ENCODE assay signal across 1 cellular context in genomic region chr22:29769723-29770321, GRCh38.
TF ChIP-seq lines count a peak whose summit lies in the region.

No MANE protein-coding gene starts in this region.

TF ChIP-seq in HepG2, 621 proteins besides CTCF, POLR2A, EP300 and RAD21 (continues in another document):
- TF ChIP-seq ELF1 (CRISPR knock-in tag; IDR thresholded peaks at IDR 0.05) (no peak), ZNF33B (CRISPR knock-in tag; IDR thresholded peaks at IDR 0.05) (no peak), ESRRA (CRISPR knock-in tag; IDR thresholded peaks at IDR 0.05; ENCODE audit: low read depth) (peak; percentile 47; the same call in 1 of the 2 replicates), ZNF326 (CRISPR knock-in tag; IDR thresholded peaks at IDR 0.05; ENCODE audit: borderline replicate concordance) (no peak), MTA1 (CRISPR knock-in tag; IDR thresholded peaks at IDR 0.05; ENCODE audit: borderline replicate concordance) (no peak), MTA3 (CRISPR knock-in tag; IDR thresholded peaks at IDR 0.05) (no peak), MAFK (conservative IDR thresholded peaks at IDR 0.05 in 1 of 2, IDR thresholded peaks at IDR 0.05 in 1 of 2; ENCODE audit: low read length in 2 of 2) (0 out of 4 replicates have a peak, but pooled peaks of 1 of the 2 experiments have one; percentile 19), NFYC (CRISPR knock-in tag; IDR thresholded peaks at IDR 0.05) (peak; percentile 41; the same call in 1 of the 2 replicates), ZNF709 (CRISPR knock-in tag; IDR thresholded peaks at IDR 0.05) (no peak), ZNF558 (CRISPR knock-in tag; IDR thresholded peaks at IDR 0.05; ENCODE audit: borderline replicate concordance) (0 out of 2 replicates have a peak, but pooled peaks have one; percentile 49), YEATS4 (CRISPR knock-in tag; IDR thresholded peaks at IDR 0.05; ENCODE audit: borderline replicate concordance) (no peak), POLR2AphosphoS5 (IDR thresholded peaks at IDR 0.05; ENCODE audit: low read depth, low read length) (no peak; the same call in 1 of the 2 replicates), NR2F1 (CRISPR knock-in tag; IDR thresholded peaks at IDR 0.05) (no peak), KDM5B (CRISPR knock-in tag; IDR thresholded peaks at IDR 0.05; ENCODE audit: borderline replicate concordance) (no peak), ETV5 (CRISPR knock-in tag; IDR thresholded peaks at IDR 0.05; ENCODE audit: borderline replicate concordance) (peak; percentile 67; the same call in 1 of the 2 replicates), NFKBIZ (CRISPR knock-in tag; IDR thresholded peaks at IDR 0.05) (no peak), GATAD1 (CRISPR knock-in tag; IDR thresholded peaks at IDR 0.05) (0 out of 2 replicates have a peak, but pooled peaks have one; percentile 22), SNRNP70 (IDR thresholded peaks at IDR 0.05; ENCODE audit: low read depth, low read length) (no peak), ZNF775 (CRISPR knock-in tag; IDR thresholded peaks at IDR 0.05; ENCODE audit: borderline replicate concordance) (no peak), KLF9 (CRISPR knock-in tag; IDR thresholded peaks at IDR 0.05; ENCODE audit: low read depth) (no peak), TARDBP (CRISPR knock-in tag; IDR thresholded peaks at IDR 0.05) (no peak), THAP11 (CRISPR knock-in tag; IDR thresholded peaks at IDR 0.05) (peak; percentile 79), HNF4G (IDR thresholded peaks at IDR 0.05; ENCODE audit: borderline replicate concordance, low read depth, low read length) (peak; percentile 22; the same call in 1 of the 2 replicates), HNF4G (CRISPR knock-in tag; IDR thresholded peaks at IDR 0.05; ENCODE audit: borderline replicate concordance, low read depth) (no peak), MYNN (CRISPR knock-in tag; IDR thresholded peaks at IDR 0.05; ENCODE audit: low read depth) (no peak), ATF5 (CRISPR knock-in tag; IDR thresholded peaks at IDR 0.05; ENCODE audit: low read depth) (no peak), MTF1 (CRISPR knock-in tag; IDR thresholded peaks at IDR 0.05) (no peak), IRX3 (CRISPR knock-in tag; IDR thresholded peaks at IDR 0.05; ENCODE audit: borderline replicate concordance, low read depth) (no peak), MEF2D (CRISPR knock-in tag; IDR thresholded peaks at IDR 0.05) (peak; percentile 73; the same call in 1 of the 2 replicates), ZNF281 (CRISPR knock-in tag; IDR thresholded peaks at IDR 0.05; ENCODE audit: borderline replicate concordance) (no peak; the same call in 1 of the 2 replicates), SUZ12 (IDR thresholded peaks at IDR 0.05; ENCODE audit: low read depth, low read length) (no peak), ZNF101 (CRISPR knock-in tag; IDR thresholded peaks at IDR 0.05; ENCODE audit: borderline replicate concordance, low read depth) (no peak), BHLHE40 (IDR thresholded peaks at IDR 0.05; ENCODE audit: low read length) (no peak), ZNF773 (CRISPR knock-in tag; IDR thresholded peaks at IDR 0.05; ENCODE audit: borderline replicate concordance) (no peak), ZNF543 (CRISPR knock-in tag; IDR thresholded peaks at IDR 0.05) (no peak; the same call in 1 of the 2 replicates), SMARCE1 (IDR thresholded peaks at IDR 0.05; ENCODE audit: borderline replicate concordance) (no peak), ZNF136 (CRISPR knock-in tag; IDR thresholded peaks at IDR 0.05; ENCODE audit: low read depth) (peak; percentile 100), ZMYM2 (CRISPR knock-in tag; IDR thresholded peaks at IDR 0.05) (no peak), ZBTB10 (CRISPR knock-in tag; IDR thresholded peaks at IDR 0.05; ENCODE audit: borderline replicate concordance) (no peak), REL (CRISPR knock-in tag; conservative IDR thresholded peaks at IDR 0.05) (no peak), FOSL2 (CRISPR knock-in tag; IDR thresholded peaks at IDR 0.05) (peak; percentile 56; the same call in 1 of the 2 replicates), ZNF510 (CRISPR knock-in tag; IDR thresholded peaks at IDR 0.05; ENCODE audit: low read depth) (no peak), ZNF431 (CRISPR knock-in tag; IDR thresholded peaks at IDR 0.05; ENCODE audit: borderline replicate concordance, low read depth) (no peak), KLF15 (CRISPR knock-in tag; IDR thresholded peaks at IDR 0.05; ENCODE audit: borderline replicate concordance) (no peak), ZNF331 (CRISPR knock-in tag; IDR thresholded peaks at IDR 0.05) (peak; percentile 65), BRCA1 (CRISPR knock-in tag; IDR thresholded peaks at IDR 0.05) (no peak), MAFF (IDR thresholded peaks at IDR 0.05; ENCODE audit: low read depth, low read length) (peak; percentile 56), CEBPG (CRISPR knock-in tag; IDR thresholded peaks at IDR 0.05) (peak; percentile 47), ZNF766 (CRISPR knock-in tag; IDR thresholded peaks at IDR 0.05; ENCODE audit: borderline replicate concordance) (no peak)
- TF ChIP-seq, protein P1, sequence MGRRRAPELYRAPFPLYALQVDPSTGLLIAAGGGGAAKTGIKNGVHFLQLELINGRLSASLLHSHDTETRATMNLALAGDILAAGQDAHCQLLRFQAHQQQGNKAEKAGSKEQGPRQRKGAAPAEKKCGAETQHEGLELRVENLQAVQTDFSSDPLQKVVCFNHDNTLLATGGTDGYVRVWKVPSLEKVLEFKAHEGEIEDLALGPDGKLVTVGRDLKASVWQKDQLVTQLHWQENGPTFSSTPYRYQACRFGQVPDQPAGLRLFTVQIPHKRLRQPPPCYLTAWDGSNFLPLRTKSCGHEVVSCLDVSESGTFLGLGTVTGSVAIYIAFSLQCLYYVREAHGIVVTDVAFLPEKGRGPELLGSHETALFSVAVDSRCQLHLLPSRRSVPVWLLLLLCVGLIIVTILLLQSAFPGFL (CRISPR knock-in tag; IDR thresholded peaks at IDR 0.05) = no peak
- TF ChIP-seq, protein P2, sequence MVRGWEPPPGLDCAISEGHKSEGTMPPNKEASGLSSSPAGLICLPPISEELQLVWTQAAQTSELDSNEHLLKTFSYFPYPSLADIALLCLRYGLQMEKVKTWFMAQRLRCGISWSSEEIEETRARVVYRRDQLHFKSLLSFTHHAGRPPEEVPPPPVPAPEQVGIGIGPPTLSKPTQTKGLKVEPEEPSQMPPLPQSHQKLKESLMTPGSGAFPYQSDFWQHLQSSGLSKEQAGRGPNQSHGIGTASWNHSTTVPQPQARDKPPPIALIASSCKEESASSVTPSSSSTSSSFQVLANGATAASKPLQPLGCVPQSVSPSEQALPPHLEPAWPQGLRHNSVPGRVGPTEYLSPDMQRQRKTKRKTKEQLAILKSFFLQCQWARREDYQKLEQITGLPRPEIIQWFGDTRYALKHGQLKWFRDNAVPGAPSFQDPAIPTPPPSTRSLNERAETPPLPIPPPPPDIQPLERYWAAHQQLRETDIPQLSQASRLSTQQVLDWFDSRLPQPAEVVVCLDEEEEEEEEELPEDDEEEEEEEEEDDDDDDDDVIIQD (CRISPR knock-in tag; IDR thresholded peaks at IDR 0.05; ENCODE audit: low read depth) = peak; percentile 57; the same call in 1 of the 2 replicates
- TF ChIP-seq, protein P3, sequence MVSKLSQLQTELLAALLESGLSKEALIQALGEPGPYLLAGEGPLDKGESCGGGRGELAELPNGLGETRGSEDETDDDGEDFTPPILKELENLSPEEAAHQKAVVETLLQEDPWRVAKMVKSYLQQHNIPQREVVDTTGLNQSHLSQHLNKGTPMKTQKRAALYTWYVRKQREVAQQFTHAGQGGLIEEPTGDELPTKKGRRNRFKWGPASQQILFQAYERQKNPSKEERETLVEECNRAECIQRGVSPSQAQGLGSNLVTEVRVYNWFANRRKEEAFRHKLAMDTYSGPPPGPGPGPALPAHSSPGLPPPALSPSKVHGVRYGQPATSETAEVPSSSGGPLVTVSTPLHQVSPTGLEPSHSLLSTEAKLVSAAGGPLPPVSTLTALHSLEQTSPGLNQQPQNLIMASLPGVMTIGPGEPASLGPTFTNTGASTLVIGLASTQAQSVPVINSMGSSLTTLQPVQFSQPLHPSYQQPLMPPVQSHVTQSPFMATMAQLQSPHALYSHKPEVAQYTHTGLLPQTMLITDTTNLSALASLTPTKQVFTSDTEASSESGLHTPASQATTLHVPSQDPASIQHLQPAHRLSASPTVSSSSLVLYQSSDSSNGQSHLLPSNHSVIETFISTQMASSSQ (IDR thresholded peaks at IDR 0.05; ENCODE audit: low read depth) = peak; percentile 93
- TF ChIP-seq, protein P3 (CRISPR knock-in tag; IDR thresholded peaks at IDR 0.05; ENCODE audit: borderline replicate concordance) = peak; percentile 97
- TF ChIP-seq, protein P4, sequence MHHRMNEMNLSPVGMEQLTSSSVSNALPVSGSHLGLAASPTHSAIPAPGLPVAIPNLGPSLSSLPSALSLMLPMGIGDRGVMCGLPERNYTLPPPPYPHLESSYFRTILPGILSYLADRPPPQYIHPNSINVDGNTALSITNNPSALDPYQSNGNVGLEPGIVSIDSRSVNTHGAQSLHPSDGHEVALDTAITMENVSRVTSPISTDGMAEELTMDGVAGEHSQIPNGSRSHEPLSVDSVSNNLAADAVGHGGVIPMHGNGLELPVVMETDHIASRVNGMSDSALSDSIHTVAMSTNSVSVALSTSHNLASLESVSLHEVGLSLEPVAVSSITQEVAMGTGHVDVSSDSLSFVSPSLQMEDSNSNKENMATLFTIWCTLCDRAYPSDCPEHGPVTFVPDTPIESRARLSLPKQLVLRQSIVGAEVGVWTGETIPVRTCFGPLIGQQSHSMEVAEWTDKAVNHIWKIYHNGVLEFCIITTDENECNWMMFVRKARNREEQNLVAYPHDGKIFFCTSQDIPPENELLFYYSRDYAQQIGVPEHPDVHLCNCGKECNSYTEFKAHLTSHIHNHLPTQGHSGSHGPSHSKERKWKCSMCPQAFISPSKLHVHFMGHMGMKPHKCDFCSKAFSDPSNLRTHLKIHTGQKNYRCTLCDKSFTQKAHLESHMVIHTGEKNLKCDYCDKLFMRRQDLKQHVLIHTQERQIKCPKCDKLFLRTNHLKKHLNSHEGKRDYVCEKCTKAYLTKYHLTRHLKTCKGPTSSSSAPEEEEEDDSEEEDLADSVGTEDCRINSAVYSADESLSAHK (CRISPR knock-in tag; IDR thresholded peaks at IDR 0.05; ENCODE audit: borderline replicate concordance) = no peak
- TF ChIP-seq, protein P5, sequence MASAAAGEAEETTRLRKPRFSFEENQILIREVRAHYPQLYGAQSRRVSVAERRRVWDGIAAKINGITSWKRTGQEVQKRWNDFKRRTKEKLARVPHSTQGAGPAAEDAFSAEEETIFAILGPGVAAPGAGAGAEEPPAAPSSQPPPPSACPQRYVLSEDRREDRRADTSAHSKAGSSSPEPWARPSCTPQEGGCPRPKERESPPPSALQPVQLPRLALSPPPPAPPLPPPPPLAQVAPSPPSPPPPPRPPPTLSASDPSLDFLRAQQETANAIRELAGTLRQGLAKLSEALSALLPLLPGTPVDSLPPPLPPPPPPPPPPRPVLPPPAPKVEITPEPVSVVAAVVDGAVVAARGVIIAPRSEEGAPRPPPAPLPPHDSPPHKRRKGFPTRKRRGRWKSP (CRISPR knock-in tag; IDR thresholded peaks at IDR 0.05) = 0 out of 2 replicates have a peak, but pooled peaks have one; percentile 46
